Comparison of ENCODE assay signal across 1 cellular context in the genomic region with DNA sequence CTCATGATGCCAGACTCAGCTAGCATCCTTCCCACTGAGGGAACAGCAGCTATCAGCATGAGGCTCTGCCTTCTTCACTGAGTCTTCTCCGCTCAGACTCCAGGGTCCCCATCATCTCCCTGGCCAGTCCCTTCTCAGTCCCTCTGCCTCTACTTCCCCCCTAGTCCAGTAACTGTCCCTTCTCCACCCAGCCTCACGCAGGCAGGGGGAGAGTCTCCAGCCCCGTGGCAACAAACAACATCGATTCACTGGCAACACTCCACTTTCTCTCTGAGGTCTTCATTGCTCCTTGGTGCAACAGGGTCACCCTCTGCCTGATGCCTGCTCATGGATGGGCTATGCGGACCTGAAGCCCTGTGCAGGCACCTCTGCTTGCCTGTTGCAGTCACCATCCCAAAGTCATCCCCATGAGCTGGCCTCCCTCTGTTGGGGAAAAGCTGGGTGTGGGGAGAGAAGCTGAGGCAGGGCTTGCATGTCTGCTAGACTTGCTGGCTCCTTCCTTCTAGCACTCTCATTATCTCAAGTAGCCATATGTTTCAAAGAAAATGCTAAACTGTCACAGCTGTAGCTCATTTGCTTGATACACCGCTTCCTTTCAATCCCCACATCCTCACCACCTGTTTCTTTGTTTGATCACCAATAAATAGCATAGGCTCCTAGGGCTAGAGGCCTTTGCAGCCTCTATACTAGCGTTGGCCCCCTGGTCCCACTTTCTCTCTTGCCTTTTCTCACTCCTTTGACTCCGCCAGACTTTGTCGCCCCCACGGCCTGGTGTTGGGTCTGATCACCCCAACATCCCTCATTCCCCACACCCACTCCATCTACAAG.
TF ChIP-seq lines count a peak whose summit lies in the region.

No MANE protein-coding gene starts in this region.

TF ChIP-seq in GM12878, 131 proteins besides CTCF, POLR2A, EP300 and RAD21:
- TF ChIP-seq TCF12 (IDR thresholded peaks at IDR 0.05; ENCODE audit: low read depth, low read length) (peak; percentile 58; the same call in 1 of the 2 replicates), GATAD2B (conservative IDR thresholded peaks at IDR 0.05; ENCODE audit: low read depth) (no peak), TCF3 (IDR thresholded peaks at IDR 0.05; ENCODE audit: borderline replicate concordance, insufficient read depth, low read depth, low read length) (peak; percentile 53; the same call in 1 of the 2 replicates), TAF1 (IDR thresholded peaks at IDR 0.05; ENCODE audit: borderline replicate concordance, low read depth, low read length) (no peak), CBX5 (IDR thresholded peaks at IDR 0.05; ENCODE audit: low read depth) (0 out of 2 replicates have a peak, but pooled peaks have one; percentile 36), TARDBP (IDR thresholded peaks at IDR 0.05; ENCODE audit: borderline replicate concordance) (no peak)
